Comparison of ENCODE assay signal across 8 cellular contexts in genomic region chr2:237085261-237086221, GRCh38. TPM values are rescaled to one million over a fixed set of nuclear protein-coding genes. Genes with fewer than 3 reads are reported as not detected.
DNase-seq lines count a peak whose midpoint lies in the region; ATAC-seq and TF ChIP-seq lines count a peak whose summit lies in the region.

TSS of gene COPS8 (plus strand) at chr2:237085889. CDS start at chr2:237085965, 76 bp downstream.

- H3K27me3 Mint-ChIP-seq in activated T-cell treated with anti-CD3 and anti-CD28 coated beads, Interleukin-2, amount 50 U/mL, for 24 hours = no peaks in the 10 kb centered on the region

- TF ChIP-seq CTCF in epithelial cell of proximal tubule (conservative IDR thresholded peaks at IDR 0.05; ENCODE audit: low read depth, low read length) = peak; percentile 27

- peaks cover under 1 to 6% of the 10 kb centered on the region in 2 donors for H3K36me3 ChIP-seq in mucosa of rectum (ENCODE audit: control insufficient read depth in 2 of 2, insufficient read depth in 2 of 2, low read length in 2 of 2)

- DNase-seq in DMS53 (lab: John Stamatoyannopoulos, UW) (peak; percentile 99), KBM-7 (peak; percentile 91), epithelial cell of proximal tubule (ENCODE audit: low read depth) (no peak)
- peak; percentile 94 for DNase-seq in activated T-cell treated with anti-CD3 and anti-CD28 coated beads, Interleukin-2, amount 50 U/mL, for 24 hours
- peak; percentile 95 for DNase-seq in stimulated activated CD8-positive, alpha-beta memory T cell treated with anti-CD3 and anti-CD28 coated beads, Interleukin-4, amount 100 ng/mL, for 48 hours

- H3K27me3 ChIP-seq in mucosa of rectum (ENCODE audit: control insufficient read depth in 2 of 2, insufficient read depth in 2 of 2, low read length in 2 of 2) = no peaks in the 10 kb centered on the region

- H3K9me3 Mint-ChIP-seq in activated T-cell treated with anti-CD3 and anti-CD28 coated beads, Interleukin-2, amount 50 U/mL, for 24 hours = no peaks in the 10 kb centered on the region

- H3K4me3 ChIP-seq in epithelial cell of proximal tubule (ENCODE audit: low read depth, low read length) (peak within 1 kb of the TSS; percentile 91), mucosa of rectum (ENCODE audit: low read length in 2 of 2) (peak within 1 kb of the TSS; percentile 85 to 96)

- in situ Hi-C loops in KBM-7 (cut with MboI; ENCODE audit: low pct_unique_long_range_greater_than_20kb, low sequenced_read_pairs) = no loop called here

- peak within 1 kb of the TSS; percentile 93 for H3K27ac Mint-ChIP-seq in activated T-cell treated with anti-CD3 and anti-CD28 coated beads, Interleukin-2, amount 50 U/mL, for 24 hours

- H3K9ac ChIP-seq in mucosa of rectum (ENCODE audit: low read depth in 1 of 2, low read length in 2 of 2) = peak within 1 kb of the TSS; percentile 83 to 86

- H3K4me3 Mint-ChIP-seq in activated T-cell treated with anti-CD3 and anti-CD28 coated beads, Interleukin-2, amount 50 U/mL, for 24 hours = peak within 1 kb of the TSS; percentile 88

- ATAC-seq in GM21717 (IDR thresholded peaks at IDR 0.05; ENCODE audit: unreplicated experiment) = peak; percentile 99

- H3K4me1 ChIP-seq in mucosa of rectum (ENCODE audit: control insufficient read depth in 2 of 2, insufficient read depth in 2 of 2, low read length in 2 of 2) = peaks cover 4 to 17% of the 10 kb centered on the region in 2 donors

- H3K27ac ChIP-seq in mucosa of rectum (ENCODE audit: low read depth in 2 of 2, low read length in 2 of 2) = peak within 1 kb of the TSS; percentile 81 to 82

- H3K36me3 Mint-ChIP-seq in activated T-cell treated with anti-CD3 and anti-CD28 coated beads, Interleukin-2, amount 50 U/mL, for 24 hours (ENCODE audit: low read depth) = peaks cover 45% of the 10 kb centered on the region

- H3K9me3 ChIP-seq in mucosa of rectum (ENCODE audit: control insufficient read depth in 2 of 2, low read length in 2 of 2) = no peaks in the 10 kb centered on the region

- H3K4me1 Mint-ChIP-seq in activated T-cell treated with anti-CD3 and anti-CD28 coated beads, Interleukin-2, amount 50 U/mL, for 24 hours (ENCODE audit: low read depth) = peaks cover 20% of the 10 kb centered on the region

TF ChIP-seq in PFSK-1, 5 proteins besides CTCF, POLR2A, EP300 and RAD21:
- TF ChIP-seq REST (IDR thresholded peaks at IDR 0.05; ENCODE audit: insufficient read depth in 1 of 2, low read depth in 2 of 2, low read length in 2 of 2) = peak in 1 of 2 experiments; percentile 59; a peak in 2 of 4 replicates
- peak; percentile 52; the same call in 1 of the 2 replicates for TF ChIP-seq SIN3A (IDR thresholded peaks at IDR 0.05; ENCODE audit: borderline replicate concordance, insufficient read depth, low read length)
- TF ChIP-seq POLR2AphosphoS5 (IDR thresholded peaks at IDR 0.05; ENCODE audit: low read depth, low read length) = peak; percentile 82
- peak; percentile 90 for TF ChIP-seq FOXP2 (optimal IDR thresholded peaks at IDR 0.05; ENCODE audit: borderline replicate concordance, extremely low read depth, extremely low read length, insufficient read depth)
- TF ChIP-seq TAF1 (IDR thresholded peaks at IDR 0.05; ENCODE audit: borderline replicate concordance, insufficient read depth, low read length) = no peak; the same call in 1 of the 2 replicates

RNA-seq across cellular contexts. Expression of gene COPS8, which starts in this region (rescaled TPM):
- polyA plus RNA-seq in PFSK-1 (2012; ENCODE audit: insufficient read length, low read depth) = 44.2 TPM
- 110 and 111 TPM in 2 replicates for total RNA-seq in epithelial cell of proximal tubule
